In the genomic region with DNA sequence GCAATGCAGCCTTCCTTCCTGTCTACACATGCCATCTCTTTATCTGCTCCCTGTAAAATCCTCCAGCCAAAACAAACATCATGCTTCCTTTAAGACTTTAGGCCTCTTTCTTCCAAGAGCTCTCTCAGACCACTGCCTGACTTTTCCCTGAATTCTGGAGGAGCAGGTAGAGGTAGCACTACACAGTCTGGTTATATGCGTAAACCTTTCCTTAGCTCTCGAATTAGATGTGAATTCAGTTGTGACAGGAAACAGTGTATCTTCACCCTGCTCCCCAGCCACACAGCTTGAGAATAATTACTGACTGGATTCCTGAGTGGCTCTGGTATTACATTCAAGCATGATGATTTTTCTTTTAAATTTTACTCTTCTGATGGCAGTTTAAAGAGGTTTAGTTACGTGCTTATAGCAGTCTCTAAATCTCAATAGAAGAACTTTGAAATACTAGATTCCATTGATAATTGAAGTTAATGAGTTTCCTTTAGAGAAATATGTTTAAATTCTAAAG, we compare ENCODE assay signal across 1 cellular context.
TF ChIP-seq lines count a peak whose summit lies in the region.

No MANE protein-coding gene starts in this region.

TF ChIP-seq in GM23338, 12 proteins besides CTCF, POLR2A, EP300 and RAD21 (continued from another document):
- TF ChIP-seq, protein P1, sequence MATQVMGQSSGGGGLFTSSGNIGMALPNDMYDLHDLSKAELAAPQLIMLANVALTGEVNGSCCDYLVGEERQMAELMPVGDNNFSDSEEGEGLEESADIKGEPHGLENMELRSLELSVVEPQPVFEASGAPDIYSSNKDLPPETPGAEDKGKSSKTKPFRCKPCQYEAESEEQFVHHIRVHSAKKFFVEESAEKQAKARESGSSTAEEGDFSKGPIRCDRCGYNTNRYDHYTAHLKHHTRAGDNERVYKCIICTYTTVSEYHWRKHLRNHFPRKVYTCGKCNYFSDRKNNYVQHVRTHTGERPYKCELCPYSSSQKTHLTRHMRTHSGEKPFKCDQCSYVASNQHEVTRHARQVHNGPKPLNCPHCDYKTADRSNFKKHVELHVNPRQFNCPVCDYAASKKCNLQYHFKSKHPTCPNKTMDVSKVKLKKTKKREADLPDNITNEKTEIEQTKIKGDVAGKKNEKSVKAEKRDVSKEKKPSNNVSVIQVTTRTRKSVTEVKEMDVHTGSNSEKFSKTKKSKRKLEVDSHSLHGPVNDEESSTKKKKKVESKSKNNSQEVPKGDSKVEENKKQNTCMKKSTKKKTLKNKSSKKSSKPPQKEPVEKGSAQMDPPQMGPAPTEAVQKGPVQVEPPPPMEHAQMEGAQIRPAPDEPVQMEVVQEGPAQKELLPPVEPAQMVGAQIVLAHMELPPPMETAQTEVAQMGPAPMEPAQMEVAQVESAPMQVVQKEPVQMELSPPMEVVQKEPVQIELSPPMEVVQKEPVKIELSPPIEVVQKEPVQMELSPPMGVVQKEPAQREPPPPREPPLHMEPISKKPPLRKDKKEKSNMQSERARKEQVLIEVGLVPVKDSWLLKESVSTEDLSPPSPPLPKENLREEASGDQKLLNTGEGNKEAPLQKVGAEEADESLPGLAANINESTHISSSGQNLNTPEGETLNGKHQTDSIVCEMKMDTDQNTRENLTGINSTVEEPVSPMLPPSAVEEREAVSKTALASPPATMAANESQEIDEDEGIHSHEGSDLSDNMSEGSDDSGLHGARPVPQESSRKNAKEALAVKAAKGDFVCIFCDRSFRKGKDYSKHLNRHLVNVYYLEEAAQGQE (IDR thresholded peaks at IDR 0.05; ENCODE audit: unreplicated experiment), result no peak
- TF ChIP-seq ZNF331 (CRISPR knock-in tag; IDR thresholded peaks at IDR 0.05; ENCODE audit: low read depth), result no peak
